ENCODE assay signal across 9 cellular contexts in genomic region chr13:43368003-43368402, GRCh38.
DNase-seq lines count a peak whose midpoint lies in the region; ATAC-seq and TF ChIP-seq lines count a peak whose summit lies in the region.
"Had no signal": no experiment of that assay in that cellular context is flagged by ENCODE, and none has a peak within 500 bp of the region (broad histone marks: within the 10 kb centered on the region; RNA-seq: fewer than 3 reads in every experiment).

No MANE protein-coding gene starts in this region.

- no peaks in the 10 kb centered on the region for H3F3A ChIP-seq in PC-3 (ENCODE audit: low read length, unreplicated experiment)

- in situ Hi-C loops in G401 (cut with HindIII; ENCODE audit: low sequenced_read_pairs) = no loop called here

- peaks cover 42% of the 10 kb centered on the region for H3K4me1 ChIP-seq in left ventricle myocardium inferior
- peaks cover 0 to 53% (median 32%) of the 10 kb centered on the region in 9 donors for H3K4me1 ChIP-seq in heart right ventricle
- no peaks in the 10 kb centered on the region for H3K4me1 ChIP-seq in PC-3 (ENCODE audit: insufficient read depth, low read length)

- no peak for TF ChIP-seq POLR2A in erythroblast (IDR thresholded peaks at IDR 0.05; ENCODE audit: low read length)

- ATAC-seq in heart right ventricle (no peak), PC-3 (peak; percentile 20; the same call in 1 of the 2 replicates)

- H3K36me3 ChIP-seq in left ventricle myocardium inferior (no peaks in the 10 kb centered on the region), heart right ventricle (no peaks in the 10 kb centered on the region), PC-3 (ENCODE audit: low read depth, low read length) (no peaks in the 10 kb centered on the region)

- H3K4me3 ChIP-seq in left ventricle myocardium inferior = peak overlapping the region; percentile 3
- peak overlapping the region in 3 of 10 donors; percentile 4 to 24 (median 22) for H3K4me3 ChIP-seq in heart right ventricle
- no peak overlapping the region for H3K4me3 ChIP-seq in PC-3 (ENCODE audit: low read length)

- H3K27ac ChIP-seq in left ventricle myocardium inferior (replicated peaks) = no peak overlapping the region
- H3K27ac ChIP-seq in heart right ventricle = peak overlapping the region in 4 of 10 donors; percentile 1 to 48 (median 22)
- no peak overlapping the region for H3K27ac ChIP-seq in PC-3 (ENCODE audit: low read length)

- H3K9me3 ChIP-seq in left ventricle myocardium inferior (replicated peaks) (no peaks in the 10 kb centered on the region), heart right ventricle (no peaks in the 10 kb centered on the region), PC-3 (ENCODE audit: low read length) (no peaks in the 10 kb centered on the region)

- DNase-seq in left ventricle myocardium inferior (no peak), heart right ventricle (no peak), PC-3 (no peak), hepatic stellate cell (ENCODE audit: low spot score) (peak; percentile 4), G401 (ENCODE audit: low spot score) (no peak), activated gamma-delta T cell (lab: John Stamatoyannopoulos, UW) (no peak), erythroblast (lab: John Stamatoyannopoulos, UW) (no peak)
- DNase-seq in activated CD4-positive, CD25-positive, alpha-beta regulatory T cell (lab: John Stamatoyannopoulos, UW) = no peak
- DNase-seq: NCI-H187 treated with DMSO at 0.1 percent for 48 hours had no signal

- POLR2A ChIA-PET in PC-3 (lab: Charles Lee; ENCODE audit: unreplicated experiment) = no interaction called here

- 17 to 20% methylated on average over 3 of the region's 3 CpGs for WGBS in heart right ventricle, 2 donors

- H3K9me2 ChIP-seq in PC-3 (replicated peaks; ENCODE audit: low read length) = no peaks in the 10 kb centered on the region

- CTCF ChIA-PET in PC-3 (lab: Charles Lee) = no interaction called here

- no peaks in the 10 kb centered on the region for H4K20me1 ChIP-seq in PC-3 (ENCODE audit: low read length)

- no peak overlapping the region for H2AFZ ChIP-seq in PC-3 (ENCODE audit: low read length)

- no peaks in the 10 kb centered on the region for H3K79me2 ChIP-seq in PC-3 (ENCODE audit: low read length)

- H3K4me2 ChIP-seq in PC-3 (ENCODE audit: low read length) = peak overlapping the region; percentile 23

- no TSS peak for BruUV-seq in PC-3 (replicated peaks; lab: Mats Ljungman, UMichigan)

- no peak for TF ChIP-seq CTCF in left ventricle myocardium inferior (IDR thresholded peaks at IDR 0.05; ENCODE audit: borderline replicate concordance)
- no peak for TF ChIP-seq CTCF in heart right ventricle (IDR thresholded peaks at IDR 0.05)
- no peak for TF ChIP-seq CTCF in PC-3 (conservative IDR thresholded peaks at IDR 0.05; ENCODE audit: low read depth, low read length)

- no peak overlapping the region for H3K9ac ChIP-seq in PC-3 (ENCODE audit: low read length)

- intact Hi-C loops in left ventricle myocardium inferior (cut with micrococcal nuclease) (no loop called here), heart right ventricle (cut with DNase I) (no loop called here), PC-3 (cut with micrococcal nuclease) (no loop called here)

- H3K27me3 ChIP-seq in left ventricle myocardium inferior (ENCODE audit: low read depth) (no peaks in the 10 kb centered on the region), heart right ventricle (peaks cover 0 to 8% (median 0%) of the 10 kb centered on the region in 7 donors), PC-3 (ENCODE audit: low read length) (no peaks in the 10 kb centered on the region)
